Comparison of ENCODE assay signal across 16 cellular contexts in the genomic region with DNA sequence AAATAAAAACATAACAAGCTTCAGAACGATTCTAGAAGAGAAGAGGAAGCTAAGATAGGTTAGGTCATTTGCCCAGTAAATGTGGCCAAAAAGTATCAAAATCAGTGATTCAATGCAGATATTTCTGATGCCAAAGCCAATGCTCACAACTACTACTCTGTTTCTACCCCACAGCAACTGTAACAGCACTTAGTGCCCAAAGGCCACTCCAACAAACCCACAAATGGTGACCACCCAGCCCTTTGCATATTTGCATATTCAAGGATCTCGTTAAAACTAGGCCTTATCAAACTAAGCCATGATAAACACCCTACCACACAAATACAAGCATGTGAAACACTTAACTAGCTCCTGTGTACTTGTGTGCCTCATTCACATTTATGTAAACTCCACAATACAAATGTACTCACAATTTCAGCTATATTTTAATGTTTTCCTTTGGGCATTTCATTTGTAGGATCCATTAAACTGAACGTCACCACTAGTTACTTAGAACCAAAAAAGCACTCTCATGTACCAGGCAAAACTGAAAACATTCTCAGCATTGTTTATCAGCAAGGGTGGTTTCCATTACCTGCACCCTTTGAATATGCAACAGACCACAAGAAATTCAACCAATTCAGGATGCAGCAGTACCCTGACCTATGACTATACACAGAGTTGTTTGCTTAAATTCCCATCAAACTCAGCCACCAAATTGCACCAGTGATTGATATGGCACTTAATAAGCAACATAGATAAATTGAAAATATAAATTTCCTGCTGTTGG.
A peak's percentile ranks its signal among the peaks of the same experiment; 100 is the strongest.
DNase-seq lines count a peak whose midpoint lies in the region; ATAC-seq, FAIRE-seq and TF ChIP-seq lines count a peak whose summit lies in the region.
"Had no signal": no experiment of that assay in that cellular context is flagged by ENCODE, and none has a peak within 500 bp of the region (broad histone marks: within the 10 kb centered on the region; RNA-seq: fewer than 3 reads in every experiment).

No MANE protein-coding gene starts in this region.

- DNase-seq in GM06990 (ENCODE audit: extremely low read depth, insufficient read length): peak; percentile 12
- peak; percentile 14 for DNase-seq in astrocyte (ENCODE audit: low read depth)
- DNase-seq in dorsolateral prefrontal cortex: no peak
- no peak for DNase-seq in NCI-H446 treated with DMSO at 0.1 percent for 48 hours (lab: John Stamatoyannopoulos, UW)
- DNase-seq in left ventricle myocardium superior: no peak
- DNase-seq in hypothalamus (lab: John Stamatoyannopoulos, UW): no peak
- DNase-seq: activated CD4-positive, alpha-beta T cell treated with anti-CD3 and anti-CD28 coated beads for 48 hours; activated gamma-delta T cell; brain microvascular endothelial cell; DMS 273 treated with DMSO at 0.1 percent for 48 hours; Right ventricle myocardium superior; stimulated activated CD4-positive, alpha-beta T cell treated with anti-CD3 and anti-CD28 coated beads, Interleukin-12 subunit alpha, Interleukin-12 subunit beta, amount 100 ng/mL, for 4 hours had no signal

- ATAC-seq in GM18867 (IDR thresholded peaks at IDR 0.05; ENCODE audit: unreplicated experiment) (peak; percentile 74), HG03025 (IDR thresholded peaks at IDR 0.05; ENCODE audit: low FRiP score, unreplicated experiment) (peak; percentile 82), left ventricle myocardium superior (no peak)
- ATAC-seq: left lobe of liver had no signal

- no peaks in the 10 kb centered on the region for H3K4me1 ChIP-seq in astrocyte (ENCODE audit: insufficient read depth, low read length)
- H3K4me1 ChIP-seq: HAP-1 had no signal

- peaks cover 5% of the 10 kb centered on the region for H3K4me1 Mint-ChIP-seq in astrocyte (ENCODE audit: low read depth, unreplicated experiment)

- no peak overlapping the region for H3K4me2 ChIP-seq in astrocyte (ENCODE audit: low read length)

- H3K79me2 ChIP-seq in astrocyte (ENCODE audit: insufficient read depth, low read length): no peaks in the 10 kb centered on the region

- no peak overlapping the region for H3K27ac ChIP-seq in astrocyte (ENCODE audit: low read depth, low read length)
- H3K27ac ChIP-seq in dorsolateral prefrontal cortex: no peak overlapping the region
- H3K27ac ChIP-seq: brain microvascular endothelial cell had no signal

- no peaks in the 10 kb centered on the region; the same call in 1 of the 2 replicates for H3K27me3 ChIP-seq in GM06990 (replicated peaks; ENCODE audit: control insufficient read depth, insufficient read depth, low read length)
- H3K27me3 ChIP-seq in astrocyte (ENCODE audit: insufficient read depth, low read length): no peaks in the 10 kb centered on the region
- H3K27me3 ChIP-seq in dorsolateral prefrontal cortex: peaks cover 0 to 4% (median 0%) of the 10 kb centered on the region in 45 donors
- H3K27me3 ChIP-seq: brain microvascular endothelial cell had no signal

- no peak overlapping the region for H2AFZ ChIP-seq in astrocyte (ENCODE audit: low read depth, low read length)

- H3K27me3 Mint-ChIP-seq in astrocyte (ENCODE audit: low read depth, unreplicated experiment): peaks cover 12% of the 10 kb centered on the region

- no peak overlapping the region for H3K9ac ChIP-seq in astrocyte (ENCODE audit: low read length)

- no peak overlapping the region for H3K27ac Mint-ChIP-seq in astrocyte (ENCODE audit: unreplicated experiment)

- H4K20me1 ChIP-seq in astrocyte (ENCODE audit: insufficient read depth, low read length): no peaks in the 10 kb centered on the region

- no peak for FAIRE-seq in astrocyte (lab: Jason Lieb, UNC)

- H3K4me3 Mint-ChIP-seq in astrocyte (ENCODE audit: unreplicated experiment): no peak overlapping the region

- H3K4me3 ChIP-seq in GM06990 (replicated peaks; ENCODE audit: low read depth, low read length): no peak overlapping the region
- H3K4me3 ChIP-seq in astrocyte (ENCODE audit: insufficient read depth, low read depth, low read length): no peak overlapping the region
- H3K4me3 ChIP-seq in dorsolateral prefrontal cortex: no peak overlapping the region
- H3K4me3 ChIP-seq: HAP-1 had no signal

- peaks cover 13% of the 10 kb centered on the region for H3K9me3 Mint-ChIP-seq in astrocyte (ENCODE audit: unreplicated experiment)

- H3K9me3 ChIP-seq in astrocyte (ENCODE audit: insufficient read depth, low read depth, low read length): no peaks in the 10 kb centered on the region
- H3K9me3 ChIP-seq: HAP-1 had no signal

- TF ChIP-seq CTCF in GM06990 (IDR thresholded peaks at IDR 0.05; ENCODE audit: insufficient read depth, low read length, poor library complexity, severe bottlenecking): no peak
- no peak for TF ChIP-seq CTCF in astrocyte (IDR thresholded peaks at IDR 0.05; ENCODE audit: insufficient read depth, low read depth, low read length)
- TF ChIP-seq CTCF in dorsolateral prefrontal cortex (IDR thresholded peaks at IDR 0.05 in 54 of 56, conservative IDR thresholded peaks at IDR 0.05 in 2 of 56; ENCODE audit: low read depth in 1 of 56, partially characterized antibody in 56 of 56): no peak

- intact Hi-C loops in dorsolateral prefrontal cortex (cut with DNase I) (no loop called here), left ventricle myocardium superior (cut with micrococcal nuclease) (no loop called here)

- no peaks in the 10 kb centered on the region for H3K36me3 Mint-ChIP-seq in astrocyte (ENCODE audit: low read depth, unreplicated experiment)

- H3K36me3 ChIP-seq in GM06990 (ENCODE audit: control insufficient read depth, insufficient read depth, low read length) (no peaks in the 10 kb centered on the region), astrocyte (ENCODE audit: insufficient read depth, low read length) (no peaks in the 10 kb centered on the region)
- H3K36me3 ChIP-seq: brain microvascular endothelial cell, HAP-1 had no signal

Comparison
In these comparisons a context has a peak if more than half of its experiments do, and no peak if none do; other contexts are left out.
1. DNase-seq: peak in GM06990 (single experiment) and astrocyte (single experiment); none in dorsolateral prefrontal cortex (0 of 10), NCI-H446 treated with DMSO at 0.1 percent for 48 hours (single experiment), left ventricle myocardium superior (single experiment) and hypothalamus (0 of 51).